22 cellular contexts compared by ENCODE assay signal in the genomic region with DNA sequence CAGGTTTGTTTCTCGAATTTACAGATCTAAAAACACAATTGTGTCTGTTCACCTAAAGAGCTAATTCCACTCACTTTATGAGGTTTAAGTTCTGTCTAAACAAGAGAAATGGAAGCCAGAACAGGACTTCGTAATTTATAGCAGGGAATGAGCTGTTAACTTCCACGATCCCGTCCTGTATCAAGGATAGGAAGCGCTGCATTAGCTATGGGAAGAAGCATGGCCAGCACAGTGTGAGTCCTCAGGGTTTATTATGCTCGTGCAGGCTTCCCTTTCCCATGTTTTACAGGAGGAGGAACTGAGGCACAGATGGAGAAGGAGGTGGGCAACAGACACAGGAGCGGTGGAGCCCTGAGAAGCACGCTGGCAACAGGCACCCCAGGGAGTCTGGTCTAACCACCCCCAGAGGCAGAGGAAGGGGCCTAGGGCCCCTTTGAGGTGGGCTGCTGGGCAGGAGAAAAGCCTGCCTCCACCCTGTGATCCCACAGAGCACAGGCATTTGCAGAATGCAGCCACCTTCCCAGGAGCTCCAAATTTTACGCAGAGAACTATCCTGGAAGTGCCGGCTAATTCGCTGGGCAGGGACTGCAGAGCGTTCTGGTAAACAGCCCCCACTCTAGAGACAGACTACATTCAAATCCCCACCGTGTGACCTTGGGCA. TPM values are rescaled to one million over a fixed set of nuclear protein-coding genes. Genes with fewer than 3 reads are reported as not detected.
DNase-seq lines count a peak whose midpoint lies in the region; ATAC-seq and TF ChIP-seq lines count a peak whose summit lies in the region.
"Had no signal": no experiment of that assay in that cellular context is flagged by ENCODE, and none has a peak within 500 bp of the region (broad histone marks: within the 10 kb centered on the region; RNA-seq: fewer than 3 reads in every experiment).

No MANE protein-coding gene starts in this region.

- no peak overlapping the region for H3K18ac ChIP-seq in IMR-90 (ENCODE audit: low read depth, low read length)

- no peak overlapping the region for H2BK120ac ChIP-seq in IMR-90 (ENCODE audit: low read depth, low read length)

- no peaks in the 10 kb centered on the region for H3K27me3 Mint-ChIP-seq in activated CD8-positive, alpha-beta memory T cell treated with anti-CD3 and anti-CD28 coated beads, Interleukin-2, amount 10 ng/mL, durations not matched to agents 7 days and 5 days
- H3K27me3 Mint-ChIP-seq: CD4-positive, alpha-beta T cell had no signal

- in situ Hi-C loops in IMR-90 (cut with MboI; ENCODE audit: low sequenced_read_pairs): no loop called here

- H3K4me1 ChIP-seq in BLaER1 (peaks cover 94% of the 10 kb centered on the region), IMR-90 (ENCODE audit: control insufficient read depth, insufficient read depth, low read length) (no peaks in the 10 kb centered on the region; the same call in 1 of the 2 replicates), neutrophil (ENCODE audit: control insufficient read depth in 1 of 2, insufficient read depth in 1 of 2, low read depth in 1 of 2, low read length in 1 of 2) (peaks cover 24 to 60% of the 10 kb centered on the region in 2 experiments)

- H4K20me1 ChIP-seq in BLaER1 (peaks cover 5% of the 10 kb centered on the region), IMR-90 (ENCODE audit: insufficient read depth, low read length) (no peaks in the 10 kb centered on the region; the same call in 1 of the 2 replicates)

- CTCF ChIA-PET in IMR-90 (lab: Yijun Ruan, JAX): no interaction called here
- CTCF ChIA-PET in activated CD8-positive, alpha-beta memory T cell treated with anti-CD3 and anti-CD28 coated beads, Interleukin-2, amount 10 ng/mL, durations not matched to agents 7 days and 5 days (lab: Charles Lee): no interaction called here

- H3K27ac Mint-ChIP-seq in activated CD8-positive, alpha-beta memory T cell treated with anti-CD3 and anti-CD28 coated beads, Interleukin-2, amount 10 ng/mL, durations not matched to agents 7 days and 5 days: no peak overlapping the region
- H3K27ac Mint-ChIP-seq: CD4-positive, alpha-beta T cell had no signal

- H3K36me3 ChIP-seq in BLaER1 (no peaks in the 10 kb centered on the region), IMR-90 (ENCODE audit: control insufficient read depth, insufficient read depth, low read length) (no peaks in the 10 kb centered on the region), neutrophil (no peaks in the 10 kb centered on the region)

- BruUV-seq in IMR-90 (replicated peaks; lab: Mats Ljungman, UMichigan): no TSS peak

- H3K23ac ChIP-seq in IMR-90 (ENCODE audit: low read depth, low read length): no peak overlapping the region

- ATAC-seq in IMR-90 (ENCODE audit: low read depth): no peak
- ATAC-seq in activated CD8-positive, alpha-beta memory T cell treated with anti-CD3 and anti-CD28 coated beads, Interleukin-2, amount 10 ng/mL, durations not matched to agents 7 days and 5 days: no peak

- intact Hi-C loops in IMR-90 (cut with micrococcal nuclease): no loop called here

- H3K9ac ChIP-seq in BLaER1: no peak overlapping the region; the same call in 1 of the 2 replicates
- no peak overlapping the region for H3K9ac ChIP-seq in IMR-90 (ENCODE audit: low read depth, low read length)
- H3K9ac ChIP-seq: GM23248 had no signal

- H3K4me2 ChIP-seq in BLaER1 (peak overlapping the region; percentile 88), IMR-90 (ENCODE audit: low read depth, low read length) (no peak overlapping the region)

- no peak overlapping the region for H2AK5ac ChIP-seq in IMR-90 (ENCODE audit: low read depth, low read length)

- H3K27ac ChIP-seq in BLaER1 (peak overlapping the region; percentile 84), IMR-90 (ENCODE audit: insufficient read depth, low read length) (no peak overlapping the region), neutrophil (peak overlapping the region; percentile 63)
- H3K27ac ChIP-seq: GM23248 had no signal

- no peak overlapping the region for H4K91ac ChIP-seq in IMR-90 (ENCODE audit: insufficient read depth, low read depth, low read length)

- no peak overlapping the region for H2BK20ac ChIP-seq in IMR-90 (ENCODE audit: low read depth, low read length)

- peaks cover 0 to 7% of the 10 kb centered on the region in 2 experiments; a peak in 1 of 4 replicates for H3K79me1 ChIP-seq in IMR-90 (ENCODE audit: low read depth in 1 of 2, low read length in 2 of 2)

- no peaks in the 10 kb centered on the region for H3K36me3 Mint-ChIP-seq in activated CD8-positive, alpha-beta memory T cell treated with anti-CD3 and anti-CD28 coated beads, Interleukin-2, amount 10 ng/mL, durations not matched to agents 7 days and 5 days

- no peak overlapping the region for H2AFZ ChIP-seq in IMR-90 (replicated peaks; ENCODE audit: low read length, poor library complexity)
- H2AFZ ChIP-seq: GM23248 had no signal

- H2BK5ac ChIP-seq in IMR-90 (ENCODE audit: low read depth, low read length, poor library complexity, severe bottlenecking): no peak overlapping the region

- peaks cover 9% of the 10 kb centered on the region for H3K4me1 Mint-ChIP-seq in activated CD8-positive, alpha-beta memory T cell treated with anti-CD3 and anti-CD28 coated beads, Interleukin-2, amount 10 ng/mL, durations not matched to agents 7 days and 5 days

- peaks cover 7% of the 10 kb centered on the region; the same call in 1 of the 2 replicates for H3K9me1 ChIP-seq in IMR-90 (ENCODE audit: insufficient read depth, low read length)

- no peaks in the 10 kb centered on the region for H3K9me3 Mint-ChIP-seq in activated CD8-positive, alpha-beta memory T cell treated with anti-CD3 and anti-CD28 coated beads, Interleukin-2, amount 10 ng/mL, durations not matched to agents 7 days and 5 days (ENCODE audit: low read depth)
- H3K9me3 Mint-ChIP-seq: CD4-positive, alpha-beta T cell had no signal

- H3K27me3 ChIP-seq in BLaER1 (no peaks in the 10 kb centered on the region), IMR-90 (ENCODE audit: control insufficient read depth, insufficient read depth, low read length) (no peaks in the 10 kb centered on the region), neutrophil (peaks cover under 1% of the 10 kb centered on the region)

- TF ChIP-seq CTCF in IMR-90 (conservative IDR thresholded peaks at IDR 0.05; ENCODE audit: low read depth, low read length): no peak
- no peak for TF ChIP-seq CTCF in neutrophil (IDR thresholded peaks at IDR 0.05)
- no peak for TF ChIP-seq CTCF in GM10266 (IDR thresholded peaks at IDR 0.05; ENCODE audit: control insufficient read depth, insufficient read depth, low read depth, missing control alignments)

- H2BK15ac ChIP-seq in IMR-90 (ENCODE audit: low read depth, low read length): no peak overlapping the region

- H3K4me3 ChIP-seq in BLaER1 (peak overlapping the region; percentile 35; the same call in 1 of the 2 replicates), IMR-90 (ENCODE audit: insufficient read depth, low read depth, low read length) (no peak overlapping the region), neutrophil (ENCODE audit: low read depth in 1 of 2, low read length in 1 of 2) (no peak overlapping the region)
- H3K4me3 ChIP-seq: GM23248 had no signal

- DNase-seq in IMR-90 (no peak), left kidney (ENCODE audit: low read depth, low spot score) (peak; percentile 60), midbrain (lab: John Stamatoyannopoulos, UW) (no peak), GM10266 (ENCODE audit: extremely low spot score) (no peak)
- DNase-seq in activated naive CD4-positive, alpha-beta T cell treated with anti-CD3 and anti-CD28 coated beads, Interleukin-2, amount 50 U/mL, for 16 hours: no peak
- DNase-seq in activated CD8-positive, alpha-beta memory T cell treated with anti-CD3 and anti-CD28 coated beads, Interleukin-2, amount 10 ng/mL, durations not matched to agents 7 days and 5 days: no peak
- DNase-seq: 8988T; Caco-2; CD4-positive, alpha-beta T cell; DMS153; GF-D8; GM23248; KBM-7; NCI-H1105 treated with DMSO at 0.1 percent for 48 hours; NCI-H1694; NCI-H2107; NCI-H510A treated with DMSO at 0.1 percent for 48 hours; NCI-H774; OCI-M1; SHP77 had no signal

- dilution Hi-C loops in IMR-90 (cut with HindIII; ENCODE audit: low sequenced_read_pairs, unreplicated experiment): no loop called here

- 78% methylated on average over 5 of the region's 13 CpGs; no CpG with 5 or more reads in 1 of the 2 experiments for WGBS in IMR-90 (ENCODE audit: extremely low coverage in 2 of 2, insufficient read length in 1 of 2), 2 experiments

- POLR2A ChIA-PET in IMR-90 (lab: Charles Lee; ENCODE audit: unreplicated experiment): no interaction called here

- H3K56ac ChIP-seq in IMR-90 (ENCODE audit: extremely low read depth, insufficient read depth, low read length): no peak overlapping the region

- peak overlapping the region; percentile 50 for H2AK9ac ChIP-seq in IMR-90 (replicated peaks; ENCODE audit: low read depth, low read length, poor library complexity)

- H3K9me3 ChIP-seq in BLaER1 (no peaks in the 10 kb centered on the region), IMR-90 (ENCODE audit: control insufficient read depth, insufficient read depth, low read length) (no peaks in the 10 kb centered on the region), neutrophil (no peaks in the 10 kb centered on the region)
- H3K9me3 ChIP-seq: Caco-2 had no signal

- no peak overlapping the region for H3K4me3 Mint-ChIP-seq in activated CD8-positive, alpha-beta memory T cell treated with anti-CD3 and anti-CD28 coated beads, Interleukin-2, amount 10 ng/mL, durations not matched to agents 7 days and 5 days
- H3K4me3 Mint-ChIP-seq: CD4-positive, alpha-beta T cell had no signal

- no peak overlapping the region for H4K5ac ChIP-seq in IMR-90 (ENCODE audit: low read depth, low read length)

- no peak for TF ChIP-seq POLR2A in IMR-90 (IDR thresholded peaks at IDR 0.05; ENCODE audit: low read depth, low read length)

- H4K8ac ChIP-seq in IMR-90 (ENCODE audit: low read depth in 2 of 2, low read length in 2 of 2): no peak overlapping the region

- no peak overlapping the region for H3K4ac ChIP-seq in IMR-90 (ENCODE audit: low read depth, low read length)

- TF ChIP-seq RAD21 in IMR-90 (IDR thresholded peaks at IDR 0.05; ENCODE audit: low read length): no peak

- H3K14ac ChIP-seq in IMR-90 (replicated peaks; ENCODE audit: low read depth, low read length): no peak overlapping the region

TF ChIP-seq in IMR-90, 13 proteins besides CTCF, POLR2A, EP300 and RAD21 (continues in another document):
- TF ChIP-seq CEBPB (IDR thresholded peaks at IDR 0.05; ENCODE audit: low read depth, low read length) (no peak), MXI1 (IDR thresholded peaks at IDR 0.05; ENCODE audit: borderline replicate concordance, low read depth, low read length) (no peak)

RNA-seq across cellular contexts. Expression of gene RAB20, which starts 30.6 kb away (rescaled TPM):
- total RNA-seq in IMR-90 (2012; rRNA removed): 3.6 and 3.8 TPM in 2 replicates
- 4.7 and 5.1 TPM in 2 replicates for polyA plus RNA-seq in IMR-90 (2012; rRNA removed)
- polyA plus RNA-seq in IMR-90 (2012; cell fraction: cytosol; rRNA removed): 6.1 and 6.7 TPM in 2 replicates
- 2.3 and 2.4 TPM in 2 replicates for polyA plus RNA-seq in IMR-90 (2012; cell fraction: nucleus; rRNA removed; ENCODE audit: low replicate concordance)
- total RNA-seq in activated CD8-positive, alpha-beta memory T cell treated with anti-CD3 and anti-CD28 coated beads, Interleukin-2, amount 10 ng/mL, durations not matched to agents 7 days and 5 days: 1 to 10 TPM; 1.1 to 3.8 TPM
